1 cellular context compared by ENCODE assay signal in the genomic region with DNA sequence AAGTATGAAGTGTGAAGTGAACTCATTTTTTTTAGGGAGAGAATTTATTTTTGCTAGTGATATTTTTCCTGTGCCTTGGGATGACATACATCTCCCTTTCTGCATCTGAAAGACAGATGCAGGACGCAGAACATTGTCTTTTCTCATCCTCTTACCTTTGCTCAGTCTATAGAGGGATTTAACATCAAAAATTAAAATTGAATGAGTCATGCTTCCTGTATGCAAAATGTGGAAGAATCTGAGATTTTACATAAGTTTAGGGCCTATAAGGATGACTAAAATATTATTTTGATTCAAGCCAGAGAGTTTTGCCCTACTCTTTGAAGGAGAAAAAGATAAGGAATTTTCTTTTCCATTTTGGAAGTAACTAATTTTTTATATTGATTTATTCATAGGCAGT.
TF ChIP-seq lines count a peak whose summit lies in the region.

No MANE protein-coding gene starts in this region.

TF ChIP-seq in SK-N-SH treated with all-trans-retinoic acid at 6 μM for 48 hours, 23 proteins besides CTCF, POLR2A, EP300 and RAD21 (continued from another document):
- no peak for TF ChIP-seq ESRRG (CRISPR knock-in tag; IDR thresholded peaks at IDR 0.05)
- TF ChIP-seq, protein P1, sequence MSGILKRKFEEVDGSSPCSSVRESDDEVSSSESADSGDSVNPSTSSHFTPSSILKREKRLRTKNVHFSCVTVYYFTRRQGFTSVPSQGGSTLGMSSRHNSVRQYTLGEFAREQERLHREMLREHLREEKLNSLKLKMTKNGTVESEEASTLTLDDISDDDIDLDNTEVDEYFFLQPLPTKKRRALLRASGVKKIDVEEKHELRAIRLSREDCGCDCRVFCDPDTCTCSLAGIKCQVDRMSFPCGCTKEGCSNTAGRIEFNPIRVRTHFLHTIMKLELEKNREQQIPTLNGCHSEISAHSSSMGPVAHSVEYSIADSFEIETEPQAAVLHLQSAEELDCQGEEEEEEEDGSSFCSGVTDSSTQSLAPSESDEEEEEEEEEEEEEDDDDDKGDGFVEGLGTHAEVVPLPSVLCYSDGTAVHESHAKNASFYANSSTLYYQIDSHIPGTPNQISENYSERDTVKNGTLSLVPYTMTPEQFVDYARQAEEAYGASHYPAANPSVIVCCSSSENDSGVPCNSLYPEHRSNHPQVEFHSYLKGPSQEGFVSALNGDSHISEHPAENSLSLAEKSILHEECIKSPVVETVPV (CRISPR knock-in tag; IDR thresholded peaks at IDR 0.05), result no peak
- TF ChIP-seq OSR1 (CRISPR knock-in tag; IDR thresholded peaks at IDR 0.05), result no peak
- no peak for TF ChIP-seq POU6F1 (CRISPR knock-in tag; IDR thresholded peaks at IDR 0.05; ENCODE audit: borderline replicate concordance, low read depth)
- no peak for TF ChIP-seq ZFP30 (CRISPR knock-in tag; IDR thresholded peaks at IDR 0.05)
- TF ChIP-seq ZC3H10 (CRISPR knock-in tag; IDR thresholded peaks at IDR 0.05), result no peak
- TF ChIP-seq BACH2 (CRISPR knock-in tag; IDR thresholded peaks at IDR 0.05; ENCODE audit: borderline replicate concordance), result no peak
- TF ChIP-seq ARNTL (CRISPR knock-in tag; IDR thresholded peaks at IDR 0.05; ENCODE audit: borderline replicate concordance, low read depth), result no peak
- no peak for TF ChIP-seq TCF4 (CRISPR knock-in tag; IDR thresholded peaks at IDR 0.05; ENCODE audit: borderline replicate concordance)
- TF ChIP-seq ZNF565 (CRISPR knock-in tag; conservative IDR thresholded peaks at IDR 0.05; ENCODE audit: low read depth), result no peak
- TF ChIP-seq PATZ1 (CRISPR knock-in tag; IDR thresholded peaks at IDR 0.05; ENCODE audit: borderline replicate concordance), result no peak
